In genomic region chrX:102696303-102696702, GRCh38 we compare ENCODE assay signal across 23 cellular contexts. TPM values are rescaled to one million over a fixed set of nuclear protein-coding genes. Genes with fewer than 3 reads are reported as not detected.
DNase-seq lines count a peak whose midpoint lies in the region; ATAC-seq, FAIRE-seq and TF ChIP-seq lines count a peak whose summit lies in the region.
"Had no signal": no experiment of that assay in that cellular context is flagged by ENCODE, and none has a peak within 500 bp of the region (broad histone marks: within the 10 kb centered on the region; RNA-seq: fewer than 3 reads in every experiment).

No MANE protein-coding gene starts in this region.

- no peak overlapping the region for H3K9ac ChIP-seq in HepG2 (ENCODE audit: insufficient read depth, low read depth, low read length)
- H3K9ac ChIP-seq in K562 (ENCODE audit: insufficient read depth in 1 of 2, low read depth in 2 of 2, low read length in 2 of 2): no peak overlapping the region
- H3K9ac ChIP-seq: BLaER1 had no signal

- intact Hi-C loops in HepG2 (cut with micrococcal nuclease; ENCODE audit: unreplicated experiment): no loop called here
- intact Hi-C loops in right lobe of liver (cut with DNase I): no loop called here
- intact Hi-C loops in K562 (cut with micrococcal nuclease): no loop called here

- TF ChIP-seq RAD21 in HepG2 (CRISPR knock-in tag; IDR thresholded peaks at IDR 0.05) (no peak), K562 (CRISPR knock-in tag; conservative IDR thresholded peaks at IDR 0.05 in 1 of 2, IDR thresholded peaks at IDR 0.05 in 1 of 2) (no peak)

- no peaks in the 10 kb centered on the region for H3K9me3 ChIP-seq in HepG2 (ENCODE audit: low read length)
- H3K9me3 ChIP-seq in right lobe of liver: no peaks in the 10 kb centered on the region
- no peaks in the 10 kb centered on the region for H3K9me3 ChIP-seq in K562 (replicated peaks; ENCODE audit: control insufficient read depth, insufficient read depth, low read depth, low read length)
- H3K9me3 ChIP-seq: BE2C had no signal

- no peak overlapping the region for H2AFZ ChIP-seq in HepG2 (ENCODE audit: low read length)
- H2AFZ ChIP-seq in K562 (ENCODE audit: low read depth, low read length): no peak overlapping the region

- no TSS peak for BruUV-seq in HepG2 (replicated peaks; lab: Mats Ljungman, UMichigan)
- no TSS peak for BruUV-seq in K562 (replicated peaks; lab: Mats Ljungman, UMichigan)

- TF ChIP-seq POLR2A in HepG2 (IDR thresholded peaks at IDR 0.05; ENCODE audit: insufficient read depth in 1 of 2, low read depth in 2 of 2, low read length in 2 of 2) (no peak), right lobe of liver (IDR thresholded peaks at IDR 0.05) (no peak), K562 (conservative IDR thresholded peaks at IDR 0.05) (no peak)

- H4K20me1 ChIP-seq in HepG2 (ENCODE audit: insufficient read depth, low read length): no peaks in the 10 kb centered on the region
- H4K20me1 ChIP-seq in K562 (replicated peaks; ENCODE audit: control insufficient read depth, insufficient read depth, low read length): no peaks in the 10 kb centered on the region
- H4K20me1 ChIP-seq: BLaER1 had no signal

- in situ Hi-C loops in HepG2 (cut with HindIII; ENCODE audit: extremely low pct_ligation_motif_present, low pct_unique_long_range_greater_than_20kb) (no loop called here), K562 (cut with MboI) (no loop called here)

- no peaks in the 10 kb centered on the region for H3K27me3 ChIP-seq in HepG2 (ENCODE audit: control insufficient read depth in 1 of 2, insufficient read depth in 2 of 2, low read length in 2 of 2)
- H3K27me3 ChIP-seq in right lobe of liver: no peaks in the 10 kb centered on the region
- H3K27me3 ChIP-seq in K562 (ENCODE audit: control insufficient read depth in 2 of 2, insufficient read depth in 2 of 2, low read length in 2 of 2): no peaks in the 10 kb centered on the region
- H3K27me3 ChIP-seq: BE2C, BLaER1 had no signal

- no peaks in the 10 kb centered on the region for H3K79me2 ChIP-seq in HepG2 (ENCODE audit: insufficient read depth, low read length)
- H3K79me2 ChIP-seq in K562 (ENCODE audit: control insufficient read depth, insufficient read depth, low read length): no peaks in the 10 kb centered on the region

- FAIRE-seq in HepG2 (lab: Jason Lieb, UNC) (no peak), K562 (lab: Jason Lieb, UNC) (no peak)
- FAIRE-seq: GM12892, GM19239 had no signal

- H3K27ac ChIP-seq in HepG2 (ENCODE audit: extremely low read length, insufficient read depth, low read length) (no peak overlapping the region), right lobe of liver (no peak overlapping the region), K562 (ENCODE audit: extremely low read depth, low read depth, low read length) (no peak overlapping the region)
- H3K27ac ChIP-seq: 22Rv1, BLaER1 had no signal

- POLR2A ChIA-PET in HepG2 (lab: Yijun Ruan, JAX) (no interaction called here), K562 (lab: Yijun Ruan, JAX) (no interaction called here)

- no peak for TF ChIP-seq CTCF in HepG2 (CRISPR knock-in tag; IDR thresholded peaks at IDR 0.05)
- TF ChIP-seq CTCF in right lobe of liver (IDR thresholded peaks at IDR 0.05): no peak
- TF ChIP-seq CTCF in K562 (IDR thresholded peaks at IDR 0.05 in 2 of 3, conservative IDR thresholded peaks at IDR 0.05 in 1 of 3; ENCODE audit: insufficient read depth in 2 of 3, low read depth in 1 of 3, low read length in 3 of 3): no peak

- H3K4me2 ChIP-seq in HepG2 (ENCODE audit: low read depth, low read length) (no peak overlapping the region), K562 (ENCODE audit: insufficient read depth, low read length) (no peak overlapping the region)
- H3K4me2 ChIP-seq: BLaER1 had no signal

- no peak for TF ChIP-seq EP300 in HepG2 (IDR thresholded peaks at IDR 0.05; ENCODE audit: low read depth in 2 of 2, low read length in 2 of 2)
- TF ChIP-seq EP300 in HepG2 (CRISPR knock-in tag; IDR thresholded peaks at IDR 0.05; ENCODE audit: borderline replicate concordance): no peak
- TF ChIP-seq EP300 in K562 (IDR thresholded peaks at IDR 0.05; ENCODE audit: low read length): no peak

- H3K9me1 ChIP-seq in K562 (ENCODE audit: control insufficient read depth, insufficient read depth, low read length): no peaks in the 10 kb centered on the region

- H3K36me3 ChIP-seq in HepG2 (replicated peaks in 1 of 2; ENCODE audit: control insufficient read depth in 1 of 2, insufficient read depth in 2 of 2, low read length in 2 of 2) (no peaks in the 10 kb centered on the region), right lobe of liver (no peaks in the 10 kb centered on the region), K562 (ENCODE audit: control insufficient read depth, insufficient read depth, low read length) (no peaks in the 10 kb centered on the region)
- H3K36me3 ChIP-seq: BE2C, BLaER1 had no signal

- ATAC-seq in HepG2 (no peak), right lobe of liver (no peak), K562 (no peak)
- ATAC-seq: GM12878 had no signal

- H3K4me1 ChIP-seq in HepG2 (ENCODE audit: insufficient read depth, low read length) (no peaks in the 10 kb centered on the region), right lobe of liver (no peaks in the 10 kb centered on the region), K562 (replicated peaks in 1 of 2; ENCODE audit: control insufficient read depth in 2 of 2, insufficient read depth in 2 of 2, low read length in 2 of 2) (no peaks in the 10 kb centered on the region)
- H3K4me1 ChIP-seq: BE2C, BLaER1 had no signal

- H3K4me3 ChIP-seq in HepG2 (replicated peaks in 1 of 3; ENCODE audit: insufficient read depth in 1 of 3, low read depth in 2 of 3, low read length in 3 of 3): no peak overlapping the region
- H3K4me3 ChIP-seq in right lobe of liver: no peak overlapping the region
- no peak overlapping the region for H3K4me3 ChIP-seq in K562
- H3K4me3 ChIP-seq: BLaER1, GM12878 had no signal

- CTCF ChIA-PET in HepG2 (lab: Yijun Ruan, JAX; ENCODE audit: low intra/inter-chr PET ratio, low total read pairs): no interaction called here
- CTCF ChIA-PET in K562 (lab: Yijun Ruan, JAX; ENCODE audit: low intra/inter-chr PET ratio): no interaction called here

- DNase-seq in HepG2 (ENCODE audit: low spot score): no peak
- DNase-seq in right lobe of liver: no peak
- no peak for DNase-seq in K562 (ENCODE audit: extremely low read depth in 1 of 4, low spot score in 3 of 4)
- DNase-seq in NCI-H82 treated with DMSO at 0.1 percent for 48 hours (lab: John Stamatoyannopoulos, UW; ENCODE audit: unreplicated experiment): no peak
- DNase-seq: ACHN; BE2C; C1 segment of cervical spinal cord; CD4-positive, alpha-beta memory T cell; CD4-positive, CD25-positive, alpha-beta regulatory T cell; CD8-positive, alpha-beta memory T cell; COR-L47; DMS 273 treated with DMSO at 0.1 percent for 48 hours; DMS153; DMS53; DMS79; DND-41; EL; GDM1 had no signal

RNA-seq across cellular contexts. Expression of gene GPRASP2, which starts 15.9 kb away (rescaled TPM):
- total RNA-seq in HepG2 (2016; rRNA removed; fragmentation: Illumina TruSeq; extraction: Trizol): 1.3 and 1.6 TPM in 2 replicates
- total RNA-seq in HepG2 (2016; cell fraction: cytosol; rRNA removed; fragmentation: Illumina TruSeq; extraction: Trizol; ENCODE audit: low read depth): 0.09 and 0.10 TPM in 2 replicates
- 1.0 and 2.5 TPM in 2 replicates for total RNA-seq in HepG2 (2016; cell fraction: insoluble cytoplasmic fraction; rRNA removed; fragmentation: Illumina TruSeq; extraction: Trizol)
- 0.40 and 0.59 TPM in 2 replicates for total RNA-seq in HepG2 (2016; cell fraction: membrane; rRNA removed; fragmentation: Illumina TruSeq; extraction: Trizol)
- 1.1 and 1.2 TPM in 2 replicates for total RNA-seq in HepG2 (2016; cell fraction: nucleus; rRNA removed; fragmentation: Illumina TruSeq; extraction: Trizol)
- 0.55 and 0.63 TPM in 2 replicates for polyA plus RNA-seq in HepG2 (2011; rRNA removed)
- 0.27 and 0.40 TPM in 2 replicates for polyA plus RNA-seq in HepG2 (2011; cell fraction: cytosol; rRNA removed)
- polyA plus RNA-seq in HepG2 (2011; cell fraction: nucleus; rRNA removed): 0.24 and 0.29 TPM in 2 replicates
- 0.40 and 0.56 TPM in 2 replicates for polyA plus RNA-seq in HepG2 (2012)
- polyA plus RNA-seq in HepG2 (2016; cell fraction: cytosol; fragmentation: Illumina TruSeq; extraction: Trizol; ENCODE audit: low read depth): 0.05 TPM in 2 replicates
- 0.93 and 0.97 TPM in 2 replicates for polyA plus RNA-seq in HepG2 (2016; cell fraction: insoluble cytoplasmic fraction; fragmentation: Illumina TruSeq; extraction: Trizol; ENCODE audit: low read depth)
- polyA plus RNA-seq in HepG2 (2016; cell fraction: membrane; fragmentation: Illumina TruSeq; extraction: Trizol; ENCODE audit: low read depth): 0.09 and 0.10 TPM in 2 replicates
- polyA plus RNA-seq in HepG2 (2016; cell fraction: nucleus; fragmentation: Illumina TruSeq; extraction: Trizol; ENCODE audit: insufficient read depth, low read depth): 1.2 and 1.4 TPM in 2 replicates
- polyA minus RNA-seq in HepG2 (2011; rRNA and poly(A)+ RNA removed; ENCODE audit: low replicate concordance): 0.63 and 1.3 TPM in 2 replicates
- polyA minus RNA-seq in HepG2 (2011; cell fraction: cytosol; rRNA and poly(A)+ RNA removed): 0.35 and 0.59 TPM in 2 replicates
- polyA minus RNA-seq in HepG2 (2011; cell fraction: nucleus; rRNA and poly(A)+ RNA removed): 1.0 and 1.7 TPM in 2 replicates
- total RNA-seq in right lobe of liver: 1 to 10 TPM; 3.4 to 8.3 (median 5.8) TPM
- 0.60 and 0.72 TPM in 2 replicates for total RNA-seq in K562 (2011; cell fraction: chromatin; rRNA removed; ENCODE audit: low replicate concordance)
- total RNA-seq in K562 (2011; cell fraction: nucleolus; rRNA removed): 0.53 and 0.67 TPM in 2 replicates
- total RNA-seq in K562 (2011; cell fraction: nucleoplasm; rRNA removed): 0.95 and 1.3 TPM in 2 replicates
- 2.1 and 2.7 TPM in 2 replicates for total RNA-seq in K562 (2014; rRNA removed)
- total RNA-seq in K562 (2014; rRNA removed; fragmentation: Illumina TruSeq; extraction: Trizol): 3.3 TPM in 2 replicates
- total RNA-seq in K562 (2015; rRNA removed; fragmentation: Illumina TruSeq; extraction: Trizol): 2.6 and 3.0 TPM in 2 replicates
- 1.7 and 2.2 TPM in 2 replicates for total RNA-seq in K562 (2021)
- 0.61 and 1.6 TPM in 2 replicates for polyA plus RNA-seq in K562 (2011; rRNA removed)
- polyA plus RNA-seq in K562 (2011; cell fraction: cytosol; rRNA removed): 0.22 and 0.67 TPM in 2 replicates
- 0.28 and 0.38 TPM in 2 replicates for polyA plus RNA-seq in K562 (2011; cell fraction: nucleus; rRNA removed)
- 2.8 and 5.1 TPM in 2 replicates for polyA plus RNA-seq in K562 (2012)
- 2.3 TPM in 2 replicates for polyA plus RNA-seq in K562 (2014; fragmentation: Illumina TruSeq; extraction: Trizol)
- polyA plus RNA-seq in K562 (2014; fragmentation: Nextera tagmentation; extraction: Ambion mirVana): 1 to 10 TPM; 1.2 to 1.6 TPM
- 1.4 and 2.4 TPM in 2 replicates for polyA plus RNA-seq in K562 (2014; rRNA removed)
- polyA minus RNA-seq in K562 (2011; rRNA and poly(A)+ RNA removed): 1.8 and 2.3 TPM in 2 replicates
- polyA minus RNA-seq in K562 (2011; cell fraction: cytosol; rRNA and poly(A)+ RNA removed): 0.86 TPM in 1 of 2 replicates, not detected in the other
- polyA minus RNA-seq in K562 (2011; cell fraction: nucleus; rRNA and poly(A)+ RNA removed): 0.33 and 0.40 TPM in 2 replicates

RNA-seq across cellular contexts. Expression of gene GPRASP3, which starts 24.2 kb away (rescaled TPM):
- total RNA-seq in HepG2 (2016; rRNA removed; fragmentation: Illumina TruSeq; extraction: Trizol): 1.4 and 2.1 TPM in 2 replicates
- 0.30 and 0.35 TPM in 2 replicates for total RNA-seq in HepG2 (2016; cell fraction: cytosol; rRNA removed; fragmentation: Illumina TruSeq; extraction: Trizol; ENCODE audit: low read depth)
- 1.1 and 2.0 TPM in 2 replicates for total RNA-seq in HepG2 (2016; cell fraction: insoluble cytoplasmic fraction; rRNA removed; fragmentation: Illumina TruSeq; extraction: Trizol)
- 0.68 and 1.00 TPM in 2 replicates for total RNA-seq in HepG2 (2016; cell fraction: membrane; rRNA removed; fragmentation: Illumina TruSeq; extraction: Trizol)
- total RNA-seq in HepG2 (2016; cell fraction: nucleus; rRNA removed; fragmentation: Illumina TruSeq; extraction: Trizol): 1.1 and 2.5 TPM in 2 replicates
- 0.54 and 0.67 TPM in 2 replicates for polyA plus RNA-seq in HepG2 (2011; rRNA removed)
- 0.64 and 0.67 TPM in 2 replicates for polyA plus RNA-seq in HepG2 (2011; cell fraction: cytosol; rRNA removed)
- 0.63 and 0.74 TPM in 2 replicates for polyA plus RNA-seq in HepG2 (2011; cell fraction: nucleus; rRNA removed)
- 0.95 and 1.4 TPM in 2 replicates for polyA plus RNA-seq in HepG2 (2012)
- polyA plus RNA-seq in HepG2 (2016; cell fraction: cytosol; fragmentation: Illumina TruSeq; extraction: Trizol; ENCODE audit: low read depth): 0.09 and 0.34 TPM in 2 replicates
- polyA plus RNA-seq in HepG2 (2016; cell fraction: insoluble cytoplasmic fraction; fragmentation: Illumina TruSeq; extraction: Trizol; ENCODE audit: low read depth): 2.0 and 3.0 TPM in 2 replicates
- polyA plus RNA-seq in HepG2 (2016; cell fraction: membrane; fragmentation: Illumina TruSeq; extraction: Trizol; ENCODE audit: low read depth): 0.29 and 0.33 TPM in 2 replicates
- 1.8 TPM in 2 replicates for polyA plus RNA-seq in HepG2 (2016; cell fraction: nucleus; fragmentation: Illumina TruSeq; extraction: Trizol; ENCODE audit: insufficient read depth, low read depth)
- 1.9 and 4.1 TPM in 2 replicates for polyA minus RNA-seq in HepG2 (2011; rRNA and poly(A)+ RNA removed; ENCODE audit: low replicate concordance)
- 1.1 and 1.8 TPM in 2 replicates for polyA minus RNA-seq in HepG2 (2011; cell fraction: cytosol; rRNA and poly(A)+ RNA removed)
- 3.5 and 4.1 TPM in 2 replicates for polyA minus RNA-seq in HepG2 (2011; cell fraction: nucleus; rRNA and poly(A)+ RNA removed)
- 1 to 10 TPM; 1.7 to 3.4 (median 2.2) TPM for total RNA-seq in right lobe of liver
- total RNA-seq in K562 (2011; cell fraction: chromatin; rRNA removed; ENCODE audit: low replicate concordance): 0.95 and 1.5 TPM in 2 replicates
- 0.33 and 0.53 TPM in 2 replicates for total RNA-seq in K562 (2011; cell fraction: nucleolus; rRNA removed)
- 0.88 and 2.1 TPM in 2 replicates for total RNA-seq in K562 (2011; cell fraction: nucleoplasm; rRNA removed)
- 0.50 and 0.78 TPM in 2 replicates for total RNA-seq in K562 (2014; rRNA removed)
- total RNA-seq in K562 (2014; rRNA removed; fragmentation: Illumina TruSeq; extraction: Trizol): 1.3 and 1.5 TPM in 2 replicates
- 1.4 and 1.9 TPM in 2 replicates for total RNA-seq in K562 (2015; rRNA removed; fragmentation: Illumina TruSeq; extraction: Trizol)
- total RNA-seq in K562 (2021): 1.1 and 1.8 TPM in 2 replicates
- 0.24 and 0.96 TPM in 2 replicates for polyA plus RNA-seq in K562 (2011; rRNA removed)
- 0.16 and 0.18 TPM in 2 replicates for polyA plus RNA-seq in K562 (2011; cell fraction: cytosol; rRNA removed)
- 0.10 and 0.41 TPM in 2 replicates for polyA plus RNA-seq in K562 (2011; cell fraction: nucleus; rRNA removed)
- polyA plus RNA-seq in K562 (2012): 1.3 and 1.4 TPM in 2 replicates
- polyA plus RNA-seq in K562 (2014; fragmentation: Illumina TruSeq; extraction: Trizol): 1.1 and 1.2 TPM in 2 replicates
- 1 to 10 TPM in 1 of 2 experiments, under 1 TPM in 1; 0.63 to 1.1 TPM for polyA plus RNA-seq in K562 (2014; fragmentation: Nextera tagmentation; extraction: Ambion mirVana)
- 0.66 and 0.77 TPM in 2 replicates for polyA plus RNA-seq in K562 (2014; rRNA removed)
- 1.1 and 1.9 TPM in 2 replicates for polyA minus RNA-seq in K562 (2011; rRNA and poly(A)+ RNA removed)
- 2.2 and 4.5 TPM in 2 replicates for polyA minus RNA-seq in K562 (2011; cell fraction: cytosol; rRNA and poly(A)+ RNA removed)
- 0.11 and 0.27 TPM in 2 replicates for polyA minus RNA-seq in K562 (2011; cell fraction: nucleus; rRNA and poly(A)+ RNA removed)

RNA-seq across cellular contexts. Expression of gene GPRASP1, which starts 45.0 kb away (rescaled TPM):
- total RNA-seq in HepG2 (2016; rRNA removed; fragmentation: Illumina TruSeq; extraction: Trizol): 0.51 and 1.4 TPM in 2 replicates
- under 0.01 and 0.30 TPM in 2 replicates for total RNA-seq in HepG2 (2016; cell fraction: cytosol; rRNA removed; fragmentation: Illumina TruSeq; extraction: Trizol; ENCODE audit: low read depth)
- total RNA-seq in HepG2 (2016; cell fraction: insoluble cytoplasmic fraction; rRNA removed; fragmentation: Illumina TruSeq; extraction: Trizol): 0.61 and 0.95 TPM in 2 replicates
- 0.03 and 0.15 TPM in 2 replicates for total RNA-seq in HepG2 (2016; cell fraction: membrane; rRNA removed; fragmentation: Illumina TruSeq; extraction: Trizol)
- total RNA-seq in HepG2 (2016; cell fraction: nucleus; rRNA removed; fragmentation: Illumina TruSeq; extraction: Trizol): 4.6 and 6.2 TPM in 2 replicates
- polyA plus RNA-seq in HepG2 (2011; rRNA removed): 0.38 and 0.39 TPM in 2 replicates
- polyA plus RNA-seq in HepG2 (2011; cell fraction: cytosol; rRNA removed): 0.05 and 0.06 TPM in 2 replicates
- polyA plus RNA-seq in HepG2 (2011; cell fraction: nucleus; rRNA removed): 2.0 and 2.1 TPM in 2 replicates
- polyA plus RNA-seq in HepG2 (2012): 0.60 and 0.69 TPM in 2 replicates
- polyA plus RNA-seq in HepG2 (2016; cell fraction: cytosol; fragmentation: Illumina TruSeq; extraction: Trizol; ENCODE audit: low read depth): 0.01 TPM in 1 of 2 replicates, not detected in the other
- polyA plus RNA-seq in HepG2 (2016; cell fraction: insoluble cytoplasmic fraction; fragmentation: Illumina TruSeq; extraction: Trizol; ENCODE audit: low read depth): 0.21 and 0.26 TPM in 2 replicates
- 0.03 and 0.05 TPM in 2 replicates for polyA plus RNA-seq in HepG2 (2016; cell fraction: membrane; fragmentation: Illumina TruSeq; extraction: Trizol; ENCODE audit: low read depth)
- polyA plus RNA-seq in HepG2 (2016; cell fraction: nucleus; fragmentation: Illumina TruSeq; extraction: Trizol; ENCODE audit: insufficient read depth, low read depth): 2.7 and 3.2 TPM in 2 replicates
- 0.87 and 1.0 TPM in 2 replicates for polyA minus RNA-seq in HepG2 (2011; rRNA and poly(A)+ RNA removed; ENCODE audit: low replicate concordance)
- 0.09 and 0.10 TPM in 2 replicates for polyA minus RNA-seq in HepG2 (2011; cell fraction: cytosol; rRNA and poly(A)+ RNA removed)
- polyA minus RNA-seq in HepG2 (2011; cell fraction: nucleus; rRNA and poly(A)+ RNA removed): 7.3 and 10.4 TPM in 2 replicates
- total RNA-seq in right lobe of liver: 1 to 10 TPM in 4 of 6 experiments, under 1 TPM in 2; 0.61 to 1.8 (median 1.4) TPM
- total RNA-seq in K562 (2011; cell fraction: chromatin; rRNA removed; ENCODE audit: low replicate concordance): 2.4 and 4.2 TPM in 2 replicates
- 0.50 and 0.66 TPM in 2 replicates for total RNA-seq in K562 (2011; cell fraction: nucleolus; rRNA removed)
- total RNA-seq in K562 (2011; cell fraction: nucleoplasm; rRNA removed): 1.3 and 4.3 TPM in 2 replicates
- 0.23 and 0.29 TPM in 2 replicates for total RNA-seq in K562 (2014; rRNA removed)
- 0.55 and 0.57 TPM in 2 replicates for total RNA-seq in K562 (2014; rRNA removed; fragmentation: Illumina TruSeq; extraction: Trizol)
- 0.49 and 0.94 TPM in 2 replicates for total RNA-seq in K562 (2015; rRNA removed; fragmentation: Illumina TruSeq; extraction: Trizol)
- total RNA-seq in K562 (2021): 0.29 and 0.38 TPM in 2 replicates
- polyA plus RNA-seq in K562 (2011; rRNA removed): 0.14 and 0.20 TPM in 2 replicates
- 0.01 and 0.07 TPM in 2 replicates for polyA plus RNA-seq in K562 (2011; cell fraction: cytosol; rRNA removed)
- 0.59 and 0.84 TPM in 2 replicates for polyA plus RNA-seq in K562 (2011; cell fraction: nucleus; rRNA removed)
- 0.46 and 0.65 TPM in 2 replicates for polyA plus RNA-seq in K562 (2012)
- polyA plus RNA-seq in K562 (2014; fragmentation: Illumina TruSeq; extraction: Trizol): 0.18 and 0.24 TPM in 2 replicates
- polyA plus RNA-seq in K562 (2014; fragmentation: Nextera tagmentation; extraction: Ambion mirVana): under 1 TPM; 0.01 to 0.10 TPM
- 0.16 and 0.40 TPM in 2 replicates for polyA plus RNA-seq in K562 (2014; rRNA removed)
- 0.60 and 0.63 TPM in 2 replicates for polyA minus RNA-seq in K562 (2011; rRNA and poly(A)+ RNA removed)
- 0.10 TPM in 1 of 2 replicates, not detected in the other for polyA minus RNA-seq in K562 (2011; cell fraction: cytosol; rRNA and poly(A)+ RNA removed)
- polyA minus RNA-seq in K562 (2011; cell fraction: nucleus; rRNA and poly(A)+ RNA removed): 0.54 and 1.7 TPM in 2 replicates

Comparison
In these comparisons a context has a peak if more than half of its experiments do, and no peak if none do; other contexts are left out.
1. Of the 241 proteins assayed by ChIP-seq in both HepG2 and K562: peak only in HepG2: none; only in K562: none; in both: MAFF; in neither: 239; mixed calls (peak in some experiments, not most) for 1.